In genomic region chr17:55158439-55158838, GRCh38 we compare ENCODE assay signal across 25 cellular contexts.
DNase-seq lines count a peak whose midpoint lies in the region; ATAC-seq, FAIRE-seq and TF ChIP-seq lines count a peak whose summit lies in the region.
"Had no signal": no experiment of that assay in that cellular context is flagged by ENCODE, and none has a peak within 500 bp of the region (broad histone marks: within the 10 kb centered on the region; RNA-seq: fewer than 3 reads in every experiment).

No MANE protein-coding gene starts in this region.

- no peaks in the 10 kb centered on the region for H3K79me2 ChIP-seq in mammary epithelial cell (ENCODE audit: insufficient read depth, low read length)

- CTCF ChIA-PET in mammary epithelial cell (lab: Charles Lee; ENCODE audit: low non-redundant PET): no interaction called here
- CTCF ChIA-PET in CD4-positive, alpha-beta memory T cell (lab: Charles Lee; ENCODE audit: partially characterized antibody): no interaction called here

- H3K4me3 ChIP-seq in mammary epithelial cell (replicated peaks in 1 of 3; ENCODE audit: insufficient read depth in 1 of 3, low read depth in 2 of 3, low read length in 3 of 3) (no peak overlapping the region), mesenchymal stem cell (ENCODE audit: insufficient read depth in 1 of 2, low read depth in 1 of 2, low read length in 2 of 2) (no peak overlapping the region), upper lobe of left lung (no peak overlapping the region), small intestine (ENCODE audit: low read depth in 1 of 2, low read length in 2 of 2) (no peak overlapping the region)
- H3K4me3 ChIP-seq in CD4-positive, alpha-beta memory T cell (ENCODE audit: low read length in 2 of 2): no peak overlapping the region
- H3K4me3 ChIP-seq: heart right ventricle had no signal

- H3K79me1 ChIP-seq in mesenchymal stem cell (replicated peaks; ENCODE audit: low read length, poor library complexity, severe bottlenecking): no peaks in the 10 kb centered on the region

- DNase-seq in EH (ENCODE audit: low read depth) (peak; percentile 6), HT1080 (ENCODE audit: low read depth) (peak; percentile 91), mammary epithelial cell (peak; percentile 39), mesenchymal stem cell (no peak), upper lobe of left lung (no peak), small intestine (no peak)
- no peak for DNase-seq in activated naive CD8-positive, alpha-beta T cell treated with anti-CD3 and anti-CD28 coated beads for 36 hours
- no peak for DNase-seq in CD4-positive, alpha-beta memory T cell
- DNase-seq: activated naive CD4-positive, alpha-beta T cell treated with anti-CD3 and anti-CD28 coated beads, Interleukin-2, amount 50 U/mL, for 16 hours; C1 segment of cervical spinal cord; Calu3; caudate nucleus; heart right ventricle; MV-4-11; NCI-H1694 treated with DMSO at 0.1 percent for 48 hours; nucleus accumbens; retina; stimulated activated CD4-positive, alpha-beta T cell treated with anti-CD3 and anti-CD28 coated beads, Interleukin-4, amount 100 ng/mL, for 1 hour had no signal

- no peaks in the 10 kb centered on the region for H3K36me3 ChIP-seq in mammary epithelial cell (ENCODE audit: insufficient read depth, low read length)
- no peaks in the 10 kb centered on the region for H3K36me3 ChIP-seq in mesenchymal stem cell (ENCODE audit: control insufficient read depth in 1 of 2, insufficient read depth in 2 of 2, low read depth in 1 of 2, low read length in 2 of 2)
- H3K36me3 ChIP-seq in CD4-positive, alpha-beta memory T cell (ENCODE audit: insufficient read depth, low read length): no peaks in the 10 kb centered on the region
- peaks cover 0 to 3% (median 0%) of the 10 kb centered on the region in 4 donors for H3K36me3 ChIP-seq in upper lobe of left lung
- H3K36me3 ChIP-seq in small intestine (ENCODE audit: control insufficient read depth in 2 of 2, insufficient read depth in 2 of 2, low read length in 2 of 2): no peaks in the 10 kb centered on the region

- H2BK120ac ChIP-seq in mesenchymal stem cell (ENCODE audit: low read depth, low read length): no peak overlapping the region

- no peak overlapping the region for H2BK12ac ChIP-seq in mesenchymal stem cell (ENCODE audit: low read length in 2 of 2)

- no peak for ATAC-seq in upper lobe of left lung (ENCODE audit: low FRiP score in 2 of 2)
- ATAC-seq: heart right ventricle; stimulated activated memory B cell treated with anti-CD40 and anti-IgM and Interleukin-4, amounts not matched to agents 10 μg/mL and 1 μg/mL and 100 μg/mL, for 72 hours; WTC11 had no signal

- H3K27me3 Mint-ChIP-seq in activated naive CD8-positive, alpha-beta T cell treated with anti-CD3 and anti-CD28 coated beads for 36 hours: no peaks in the 10 kb centered on the region
- no peaks in the 10 kb centered on the region for H3K27me3 Mint-ChIP-seq in CD4-positive, alpha-beta memory T cell
- H3K27me3 Mint-ChIP-seq: dendritic cell treated with granulocyte-macrophage colony-stimulating factor and Interleukin-4, amounts not matched to agents 40 ng/mL and 50 ng/mL, for 4 days; stimulated activated memory B cell treated with anti-CD40 and anti-IgM and Interleukin-4, amounts not matched to agents 10 μg/mL and 1 μg/mL and 100 μg/mL, for 72 hours had no signal

- no peak overlapping the region for H4K91ac ChIP-seq in mesenchymal stem cell (ENCODE audit: low read length)

- TF ChIP-seq CTCF in mammary epithelial cell (conservative IDR thresholded peaks at IDR 0.05 in 1 of 2, IDR thresholded peaks at IDR 0.05 in 1 of 2; ENCODE audit: extremely low read depth in 1 of 2, insufficient read depth in 1 of 2, low read depth in 1 of 2, low read length in 2 of 2): peak; percentile 13 to 24
- no peak for TF ChIP-seq CTCF in upper lobe of left lung (IDR thresholded peaks at IDR 0.05)

- H3K4me2 ChIP-seq in mammary epithelial cell (ENCODE audit: insufficient read depth, low read depth, low read length) (no peak overlapping the region), mesenchymal stem cell (ENCODE audit: low read length, poor library complexity, severe bottlenecking) (no peak overlapping the region)
- H3K4me2 ChIP-seq: KMS-11 had no signal

- H3K23ac ChIP-seq in mesenchymal stem cell (ENCODE audit: low read length in 2 of 2): no peak overlapping the region

- FAIRE-seq in small intestine (lab: Jason Lieb, UNC): no peak

- no peak overlapping the region for H2BK15ac ChIP-seq in mesenchymal stem cell (ENCODE audit: low read depth, poor library complexity, severe bottlenecking)

- H3K36me3 Mint-ChIP-seq in activated naive CD8-positive, alpha-beta T cell treated with anti-CD3 and anti-CD28 coated beads for 36 hours: peaks cover 3% of the 10 kb centered on the region
- H3K36me3 Mint-ChIP-seq in CD4-positive, alpha-beta memory T cell: peaks cover 15 to 20% of the 10 kb centered on the region in 2 donors
- H3K36me3 Mint-ChIP-seq: WTC11 had no signal

- H2BK5ac ChIP-seq in mesenchymal stem cell (ENCODE audit: low read depth, low read length, poor library complexity, severe bottlenecking): no peak overlapping the region

- H4K20me1 ChIP-seq in mammary epithelial cell (ENCODE audit: insufficient read depth, low read length): no peaks in the 10 kb centered on the region

- peak overlapping the region; percentile 98 for H2AK5ac ChIP-seq in mesenchymal stem cell (ENCODE audit: low read length, severe bottlenecking)

- TF ChIP-seq EP300 in upper lobe of left lung (IDR thresholded peaks at IDR 0.05): no peak

- H2AFZ ChIP-seq in mammary epithelial cell (ENCODE audit: low read depth, low read length) (no peak overlapping the region), mesenchymal stem cell (ENCODE audit: low read depth, low read length) (no peak overlapping the region)

- no peaks in the 10 kb centered on the region for H3K4me1 Mint-ChIP-seq in activated naive CD8-positive, alpha-beta T cell treated with anti-CD3 and anti-CD28 coated beads for 36 hours
- H3K4me1 Mint-ChIP-seq in CD4-positive, alpha-beta memory T cell: peaks cover 0 to 2% (median under 1%) of the 10 kb centered on the region in 4 donors

- no peak overlapping the region for H3K14ac ChIP-seq in mesenchymal stem cell (ENCODE audit: low read length in 2 of 2)

- no peak overlapping the region for H3K18ac ChIP-seq in mesenchymal stem cell (ENCODE audit: low read depth in 1 of 2, low read length in 2 of 2)

- no TSS peak for BruUV-seq in mammary epithelial cell (replicated peaks; lab: Mats Ljungman, UMichigan)

- no peak overlapping the region for H3K27ac ChIP-seq in mammary epithelial cell (ENCODE audit: insufficient read depth, low read depth, low read length)
- no peak overlapping the region for H3K27ac ChIP-seq in mesenchymal stem cell (ENCODE audit: low read length, poor library complexity, severe bottlenecking)
- no peak overlapping the region for H3K27ac ChIP-seq in CD4-positive, alpha-beta memory T cell (ENCODE audit: low read depth, low read length)
- H3K27ac ChIP-seq in upper lobe of left lung: no peak overlapping the region
- no peak overlapping the region for H3K27ac ChIP-seq in small intestine (ENCODE audit: low read depth in 1 of 2, low read length in 1 of 2)
- H3K27ac ChIP-seq: heart right ventricle, KMS-11, RWPE1 had no signal

- H3K9me3 Mint-ChIP-seq in activated naive CD8-positive, alpha-beta T cell treated with anti-CD3 and anti-CD28 coated beads for 36 hours: no peaks in the 10 kb centered on the region
- no peaks in the 10 kb centered on the region for H3K9me3 Mint-ChIP-seq in CD4-positive, alpha-beta memory T cell
- H3K9me3 Mint-ChIP-seq: activated T-helper 1 cell treated with anti-CD3 and anti-CD28 coated beads, Interleukin-12 subunit alpha, Interleukin-12 subunit beta, Interleukin-2, Interleukin-4 antibody, amounts not matched to agents 30 ng/mL and 10 ng/mL and 1 ng/mL, durations not matched to agents 14 hours and 24 hours and 36 hours; dendritic cell treated with granulocyte-macrophage colony-stimulating factor and Interleukin-4, amounts not matched to agents 40 ng/mL and 50 ng/mL, for 4 days; stimulated activated memory B cell treated with anti-CD40 and anti-IgM and Interleukin-4, amounts not matched to agents 10 μg/mL and 1 μg/mL and 100 μg/mL, for 72 hours; T-helper 2 cell treated with Interferon-gamma antibody and Interleukin-4, amounts not matched to agents 5 μg/mL and 100 μg/mL, for 36 hours; WTC11 had no signal

- intact Hi-C loops in mammary epithelial cell (cut with micrococcal nuclease): no loop called here
- intact Hi-C loops in CD4-positive, alpha-beta memory T cell (cut with micrococcal nuclease): no loop called here

- H3K4me1 ChIP-seq in mammary epithelial cell (ENCODE audit: insufficient read depth, low read length) (peaks cover 29% of the 10 kb centered on the region), mesenchymal stem cell (ENCODE audit: control insufficient read depth, insufficient read depth, low read depth, low read length) (peaks cover 5% of the 10 kb centered on the region), upper lobe of left lung (peaks cover 0 to 19% (median 0%) of the 10 kb centered on the region in 4 donors), small intestine (ENCODE audit: control insufficient read depth in 2 of 2, insufficient read depth in 1 of 2, low read depth in 1 of 2, low read length in 1 of 2) (no peaks in the 10 kb centered on the region)
- H3K4me1 ChIP-seq in CD4-positive, alpha-beta memory T cell (ENCODE audit: insufficient read depth, low read length): no peaks in the 10 kb centered on the region

- H3K27ac Mint-ChIP-seq in activated naive CD8-positive, alpha-beta T cell treated with anti-CD3 and anti-CD28 coated beads for 36 hours: no peak overlapping the region
- H3K27ac Mint-ChIP-seq in CD4-positive, alpha-beta memory T cell: no peak overlapping the region
- H3K27ac Mint-ChIP-seq: activated T-helper 1 cell treated with anti-CD3 and anti-CD28 coated beads, Interleukin-12 subunit alpha, Interleukin-12 subunit beta, Interleukin-2, Interleukin-4 antibody, amounts not matched to agents 30 ng/mL and 10 ng/mL and 1 ng/mL, durations not matched to agents 14 hours and 24 hours and 36 hours; dendritic cell treated with granulocyte-macrophage colony-stimulating factor and Interleukin-4, amounts not matched to agents 40 ng/mL and 50 ng/mL, for 4 days; stimulated activated memory B cell treated with anti-CD40 and anti-IgM and Interleukin-4, amounts not matched to agents 10 μg/mL and 1 μg/mL and 100 μg/mL, for 72 hours; T-helper 2 cell treated with Interferon-gamma antibody and Interleukin-4, amounts not matched to agents 5 μg/mL and 100 μg/mL, for 36 hours; WTC11 had no signal

- no peak overlapping the region for H3K4ac ChIP-seq in mesenchymal stem cell (ENCODE audit: low read depth in 1 of 2, low read length in 2 of 2)

- H3K4me3 Mint-ChIP-seq in activated naive CD8-positive, alpha-beta T cell treated with anti-CD3 and anti-CD28 coated beads for 36 hours: no peak overlapping the region
- H3K4me3 Mint-ChIP-seq in CD4-positive, alpha-beta memory T cell: no peak overlapping the region
- H3K4me3 Mint-ChIP-seq: activated T-helper 1 cell treated with anti-CD3 and anti-CD28 coated beads, Interleukin-12 subunit alpha, Interleukin-12 subunit beta, Interleukin-2, Interleukin-4 antibody, amounts not matched to agents 30 ng/mL and 10 ng/mL and 1 ng/mL, durations not matched to agents 14 hours and 24 hours and 36 hours; dendritic cell treated with granulocyte-macrophage colony-stimulating factor and Interleukin-4, amounts not matched to agents 40 ng/mL and 50 ng/mL, for 4 days; stimulated activated memory B cell treated with anti-CD40 and anti-IgM and Interleukin-4, amounts not matched to agents 10 μg/mL and 1 μg/mL and 100 μg/mL, for 72 hours; T-helper 2 cell treated with Interferon-gamma antibody and Interleukin-4, amounts not matched to agents 5 μg/mL and 100 μg/mL, for 36 hours; WTC11 had no signal

- POLR2A ChIA-PET in CD4-positive, alpha-beta memory T cell (lab: Charles Lee; ENCODE audit: partially characterized antibody): no interaction called here

- no peaks in the 10 kb centered on the region for H3K27me3 ChIP-seq in mammary epithelial cell (ENCODE audit: insufficient read depth, low read length)
- H3K27me3 ChIP-seq in mesenchymal stem cell (ENCODE audit: control insufficient read depth in 1 of 2, insufficient read depth in 1 of 2, low read length in 2 of 2): no peaks in the 10 kb centered on the region
- no peaks in the 10 kb centered on the region for H3K27me3 ChIP-seq in CD4-positive, alpha-beta memory T cell (ENCODE audit: insufficient read depth, low read length)
- H3K27me3 ChIP-seq in upper lobe of left lung: no peaks in the 10 kb centered on the region
- H3K27me3 ChIP-seq in small intestine (ENCODE audit: control insufficient read depth in 2 of 2, insufficient read depth in 2 of 2, low read length in 2 of 2): no peaks in the 10 kb centered on the region
- H3K27me3 ChIP-seq: heart right ventricle had no signal

- dilution Hi-C loops in mammary epithelial cell (cut with HindIII; ENCODE audit: low sequenced_read_pairs): no loop called here

- H3K9ac ChIP-seq in mammary epithelial cell (ENCODE audit: insufficient read depth, low read length): no peak overlapping the region
- H3K9ac ChIP-seq in mesenchymal stem cell (ENCODE audit: low read length): no peak overlapping the region
- H3K9ac ChIP-seq: KMS-11 had no signal

- H3K9me3 ChIP-seq in mammary epithelial cell (replicated peaks; ENCODE audit: insufficient read depth, low read length): no peaks in the 10 kb centered on the region
- H3K9me3 ChIP-seq in mesenchymal stem cell (ENCODE audit: control insufficient read depth, low read length): no peaks in the 10 kb centered on the region
- H3K9me3 ChIP-seq in CD4-positive, alpha-beta memory T cell (ENCODE audit: control insufficient read depth in 1 of 2, low read length in 2 of 2): no peaks in the 10 kb centered on the region
- H3K9me3 ChIP-seq in upper lobe of left lung: no peaks in the 10 kb centered on the region
- H3K9me3 ChIP-seq in small intestine (ENCODE audit: control insufficient read depth, low read depth): no peaks in the 10 kb centered on the region
- H3K9me3 ChIP-seq: heart right ventricle had no signal

- in situ Hi-C loops in mammary epithelial cell (cut with MboI; ENCODE audit: low sequenced_read_pairs in 2 of 2): no loop called here

- 78% methylated on average over 2 of the region's 2 CpGs for WGBS in mammary epithelial cell (ENCODE audit: low coverage, missing lambda C conversion rate)
- WGBS in mesenchymal stem cell: 71% methylated on average over 2 of the region's 2 CpGs
- WGBS in upper lobe of left lung, 2 donors: 88 to 91% methylated on average over 2 of the region's 2 CpGs
- WGBS in small intestine, 3 donors: 77 to 96% (median 89%) methylated on average over 2 of the region's 2 CpGs

- H4K8ac ChIP-seq in mesenchymal stem cell (ENCODE audit: low read length): no peak overlapping the region

- TF ChIP-seq POLR2A in upper lobe of left lung (IDR thresholded peaks at IDR 0.05): no peak

Comparison
In these comparisons a context has a peak if more than half of its experiments do, and no peak if none do; other contexts are left out.
1. DNase-seq: peak in EH (single experiment), HT1080 (single experiment) and mammary epithelial cell (single experiment); none in mesenchymal stem cell (single experiment), activated naive CD8-positive, alpha-beta T cell treated with anti-CD3 and anti-CD28 coated beads for 36 hours (single experiment), CD4-positive, alpha-beta memory T cell (0 of 5), upper lobe of left lung (0 of 2) and small intestine (single experiment).
2. CTCF ChIP-seq: peak in mammary epithelial cell (2 of 2); none in upper lobe of left lung (0 of 6).